17 cellular contexts compared by ENCODE assay signal in the genomic region with DNA sequence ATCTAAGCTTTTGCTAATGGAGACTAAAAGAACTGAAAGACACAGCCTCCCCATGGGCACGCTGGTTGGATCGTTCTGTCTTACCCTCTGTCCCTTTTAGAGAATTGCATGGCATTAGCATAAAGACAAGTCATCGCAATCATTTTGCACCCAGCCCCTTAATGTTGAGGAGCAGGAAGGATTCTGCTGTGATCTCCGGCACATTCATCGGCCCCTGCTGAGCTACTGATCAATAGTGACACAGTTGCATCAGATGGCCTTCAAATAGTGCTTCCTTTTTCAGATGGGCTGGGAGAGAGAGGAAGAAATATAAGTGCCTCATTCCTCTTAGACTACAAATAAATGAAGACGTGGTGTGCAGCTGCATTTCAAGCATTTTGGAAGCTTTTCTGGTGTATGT.
DNase-seq lines count a peak whose midpoint lies in the region; ATAC-seq, FAIRE-seq and TF ChIP-seq lines count a peak whose summit lies in the region.
"Had no signal": no experiment of that assay in that cellular context is flagged by ENCODE, and none has a peak within 500 bp of the region (broad histone marks: within the 10 kb centered on the region; RNA-seq: fewer than 3 reads in every experiment).

No MANE protein-coding gene starts in this region.

- peaks cover 3% of the 10 kb centered on the region for H3K9me3 Mint-ChIP-seq in neural crest cell

- peaks cover 31% of the 10 kb centered on the region for H3K4me1 Mint-ChIP-seq in neural crest cell

- H3K9me3 ChIP-seq in HUES64 (ENCODE audit: insufficient read depth, low read depth, low read length), result no peaks in the 10 kb centered on the region
- no peaks in the 10 kb centered on the region for H3K9me3 ChIP-seq in ectodermal cell (ENCODE audit: control insufficient read depth, low read length)
- H3K9me3 ChIP-seq: left ventricle myocardium inferior, spleen, transverse colon had no signal

- H3K9ac ChIP-seq in HUES64 (ENCODE audit: low read depth, low read length), result peak overlapping the region; percentile 40; the same call in 1 of the 2 replicates

- no peak overlapping the region for H3K27ac Mint-ChIP-seq in neural crest cell (ENCODE audit: unreplicated experiment)

- ATAC-seq in HG03457 (IDR thresholded peaks at IDR 0.05; ENCODE audit: unreplicated experiment) (no peak), HG02759 (IDR thresholded peaks at IDR 0.05; ENCODE audit: unreplicated experiment) (no peak)

- DNase-seq in NCI-H345 treated with DMSO at 0.1 percent for 48 hours (lab: John Stamatoyannopoulos, UW; ENCODE audit: unreplicated experiment) (peak; percentile 45), neural crest cell (ENCODE audit: low read depth, low spot score) (peak; percentile 11), frontal cortex (ENCODE audit: low spot score in 2 of 2) (no peak)
- DNase-seq: activated CD4-positive, CD25-positive, alpha-beta regulatory T cell; effector memory CD4-positive, alpha-beta T cell; Kasumi-1; left ventricle myocardium inferior; NCI-H1694; spleen; stimulated activated naive CD4-positive, alpha-beta T cell; T-helper 1 cell; transverse colon had no signal

- H3K27ac ChIP-seq in HUES64 (ENCODE audit: low read depth, low read length), result peak overlapping the region; percentile 82
- peak overlapping the region; percentile 88 for H3K27ac ChIP-seq in ectodermal cell (ENCODE audit: insufficient read depth, low read depth, low read length, poor library complexity, severe bottlenecking)
- H3K27ac ChIP-seq: left ventricle myocardium inferior, spleen, transverse colon had no signal

- H3K4me1 ChIP-seq in HUES64 (ENCODE audit: insufficient read depth, low read length), result peaks cover 58% of the 10 kb centered on the region
- H3K4me1 ChIP-seq in ectodermal cell (ENCODE audit: control insufficient read depth, insufficient read depth, low read length), result peaks cover 52% of the 10 kb centered on the region
- H3K4me1 ChIP-seq: left ventricle myocardium inferior had no signal

- H3K36me3 Mint-ChIP-seq in neural crest cell (ENCODE audit: low read depth), result peaks cover 3% of the 10 kb centered on the region

- H3K4me3 Mint-ChIP-seq in neural crest cell, result no peak overlapping the region

- no peak for TF ChIP-seq CTCF in neural crest cell (conservative IDR thresholded peaks at IDR 0.05)

- FAIRE-seq in frontal cortex (lab: Jason Lieb, UNC), result no peak
- FAIRE-seq: GM18507 had no signal

- H3K27me3 Mint-ChIP-seq in neural crest cell (ENCODE audit: low read depth), result no peaks in the 10 kb centered on the region

- H3K27me3 ChIP-seq in HUES64 (ENCODE audit: insufficient read depth, low read length) (no peaks in the 10 kb centered on the region), ectodermal cell (ENCODE audit: control insufficient read depth, insufficient read depth, low read length, poor library complexity, severe bottlenecking) (no peaks in the 10 kb centered on the region)
- H3K27me3 ChIP-seq: transverse colon had no signal

- H3K36me3 ChIP-seq in HUES64 (ENCODE audit: insufficient read depth, low read length) (no peaks in the 10 kb centered on the region), ectodermal cell (ENCODE audit: control insufficient read depth, insufficient read depth, low read length) (no peaks in the 10 kb centered on the region)
- H3K36me3 ChIP-seq: left ventricle myocardium inferior, spleen, transverse colon had no signal

- 12% methylated on average over 6 of the region's 6 CpGs for WGBS in HUES64
- WGBS in ectodermal cell, 2 experiments, result 3 to 4% methylated on average over 6 of the region's 6 CpGs

- H3K4me3 ChIP-seq in HUES64 (ENCODE audit: low read length), result 0 out of 2 replicates have a peak overlapping the region, but pooled peaks have one; percentile 8
- no peak overlapping the region for H3K4me3 ChIP-seq in ectodermal cell (ENCODE audit: insufficient read depth, low read depth, low read length)
- H3K4me3 ChIP-seq: left ventricle myocardium inferior, spleen, transverse colon had no signal

Comparison
In these comparisons a context has a peak if more than half of its experiments do, and no peak if none do; other contexts are left out.
1. DNase-seq: peak in NCI-H345 treated with DMSO at 0.1 percent for 48 hours (single experiment) and neural crest cell (single experiment); none in frontal cortex (0 of 2).